ENCODE assay signal across 9 cellular contexts in genomic region chr6:31727034-31727716, GRCh38. TPM values are rescaled to one million over a fixed set of nuclear protein-coding genes. Genes with fewer than 3 reads are reported as not detected.
DNase-seq lines count a peak whose midpoint lies in the region; ATAC-seq and TF ChIP-seq lines count a peak whose summit lies in the region.
"Had no signal": no experiment of that assay in that cellular context is flagged by ENCODE, and none has a peak within 500 bp of the region (broad histone marks: within the 10 kb centered on the region; RNA-seq: fewer than 3 reads in every experiment).

No MANE protein-coding gene starts in this region.

- DNase-seq in activated naive CD4-positive, alpha-beta T cell treated with anti-CD3 and anti-CD28 coated beads for 36 hours: peak; percentile 57
- DNase-seq in activated naive CD4-positive, alpha-beta T cell treated with Interleukin-2 at 50 U/mL for 16 hours: no peak
- DNase-seq in OCI-LY7 (ENCODE audit: low spot score) (no peak), heart right ventricle (peak in 1 of 2 donors; percentile 34), tibial nerve (ENCODE audit: low spot score in 2 of 2) (no peak), WTC11 (ENCODE audit: low spot score) (no peak), GM13977 (ENCODE audit: low spot score) (no peak), NCI-H2107 treated with DMSO at 0.1 percent for 48 hours (lab: John Stamatoyannopoulos, UW; ENCODE audit: unreplicated experiment) (no peak)

- CTCF ChIA-PET in activated naive CD4-positive, alpha-beta T cell treated with anti-CD3 and anti-CD28 coated beads for 36 hours (lab: Charles Lee): interaction anchor here (0.6 to 3.4 kb wide), 7 partner anchors 10 to 196 kb away, joined by 3 to 22 read pairs (median 3); partner anchors contain the start of genes ABHD16A and CLIC1
- CTCF ChIA-PET in OCI-LY7 (lab: Charles Lee; ENCODE audit: unreplicated experiment) (interaction anchor here (1.0 kb wide), 1 partner anchor 105 kb away, joined by 3 read pairs; no protein-coding TSS in a partner anchor), WTC11 (lab: Charles Lee) (interaction anchor here (0.9 to 4.0 kb wide), 2 partner anchors 43 to 103 kb away, joined by 8 to 66 read pairs; no protein-coding TSS in a partner anchor)

- H3K4me2 ChIP-seq in OCI-LY7 (ENCODE audit: low read length): peak overlapping the region; percentile 51

- H3K27ac ChIP-seq in OCI-LY7 (ENCODE audit: low read depth, low read length, poor library complexity, severe bottlenecking) (peak overlapping the region; percentile 60), heart right ventricle (peak overlapping the region in 8 of 10 donors; percentile 31 to 97 (median 93)), tibial nerve (peak overlapping the region; percentile 92 to 100 (median 98))
- H3K27ac ChIP-seq: C4-2B had no signal

- TF ChIP-seq CTCF in OCI-LY7 (conservative IDR thresholded peaks at IDR 0.05; ENCODE audit: low read length) (no peak), heart right ventricle (IDR thresholded peaks at IDR 0.05) (no peak), tibial nerve (IDR thresholded peaks at IDR 0.05) (no peak), WTC11 (IDR thresholded peaks at IDR 0.05) (no peak), GM13977 (IDR thresholded peaks at IDR 0.05; ENCODE audit: extremely low read depth, insufficient read depth, missing control alignments) (no peak)

- no peak for TF ChIP-seq EP300 in tibial nerve (IDR thresholded peaks at IDR 0.05)

- POLR2A ChIA-PET in OCI-LY7 (lab: Charles Lee): interaction anchor here (0.5 to 1.5 kb wide), 8 partner anchors 9 to 177 kb away, joined by 3 to 13 read pairs (median 4); partner anchors contain the start of genes ABHD16A, CLIC1 and HSPA1B
- POLR2A ChIA-PET in WTC11 (lab: Charles Lee): interaction anchor here (0.6 to 3.6 kb wide), 2 partner anchors 12 to 13 kb away, joined by 4 to 32 read pairs; partner anchors contain the start of gene MSH5

- no peaks in the 10 kb centered on the region for H4K20me1 ChIP-seq in OCI-LY7 (ENCODE audit: insufficient read depth, low read length)

- in situ Hi-C loops in GM13977 (cut with MboI; ENCODE audit: low pct_unique_long_range_greater_than_20kb, low sequenced_read_pairs, unreplicated experiment): no loop called here

- peak overlapping the region; percentile 55 for H3K27ac Mint-ChIP-seq in activated naive CD4-positive, alpha-beta T cell treated with anti-CD3 and anti-CD28 coated beads for 36 hours
- no peak overlapping the region for H3K27ac Mint-ChIP-seq in WTC11

- intact Hi-C loops in activated naive CD4-positive, alpha-beta T cell treated with anti-CD3 and anti-CD28 coated beads for 36 hours (cut with micrococcal nuclease): no loop called here
- intact Hi-C loops in OCI-LY7 (cut with micrococcal nuclease; ENCODE audit: unreplicated experiment): loop anchor here (2.0 kb wide), 2 partner anchors 24 to 46 kb away; partner anchors contain the start of genes ABHD16A and LY6G5C
- intact Hi-C loops in heart right ventricle (cut with DNase I): loop anchor here in 6 of 10 donors (5.0 kb wide), 4 partner anchors 40 to 105 kb away; partner anchors contain the start of genes LY6G5C (in 1 of the 6) and VARS1 (in 1 of the 6)

- ATAC-seq in heart right ventricle (no peak), WTC11 (no peak)

- H3K36me3 Mint-ChIP-seq in activated naive CD4-positive, alpha-beta T cell treated with anti-CD3 and anti-CD28 coated beads for 36 hours (ENCODE audit: low read depth): peaks cover 9% of the 10 kb centered on the region
- peaks cover 21% of the 10 kb centered on the region for H3K36me3 Mint-ChIP-seq in WTC11

- no peaks in the 10 kb centered on the region for H3K27me3 ChIP-seq in heart right ventricle
- no peaks in the 10 kb centered on the region for H3K27me3 ChIP-seq in tibial nerve

- BruUV-seq in OCI-LY7 (replicated peaks; lab: Mats Ljungman, UMichigan): no TSS peak

- H3K79me2 ChIP-seq in OCI-LY7 (ENCODE audit: insufficient read depth, low read depth, low read length): no peaks in the 10 kb centered on the region

- TF ChIP-seq POLR2A in tibial nerve (IDR thresholded peaks at IDR 0.05): peak in 1 of 2 donors; percentile 20

- H3K9me3 ChIP-seq in OCI-LY7 (ENCODE audit: low read length): no peaks in the 10 kb centered on the region
- no peaks in the 10 kb centered on the region for H3K9me3 ChIP-seq in heart right ventricle
- no peaks in the 10 kb centered on the region for H3K9me3 ChIP-seq in tibial nerve

- 76 to 80% methylated on average over 7 of the region's 7 CpGs for WGBS in heart right ventricle, 2 donors
- WGBS in tibial nerve, 2 donors: 57 to 72% methylated on average over 7 of the region's 7 CpGs

- no peak overlapping the region for H3K4me3 ChIP-seq in OCI-LY7 (ENCODE audit: low read depth, low read length, poor library complexity, severe bottlenecking)
- peak overlapping the region in 2 of 10 donors; percentile 78 to 79 for H3K4me3 ChIP-seq in heart right ventricle
- H3K4me3 ChIP-seq in tibial nerve: no peak overlapping the region

- H3K36me3 ChIP-seq in OCI-LY7 (ENCODE audit: insufficient read depth, low read length) (peaks cover 44% of the 10 kb centered on the region), heart right ventricle (peaks cover 0 to 56% (median 26%) of the 10 kb centered on the region in 9 donors), tibial nerve (peaks cover 0 to 48% (median 0%) of the 10 kb centered on the region in 3 donors)

- no peaks in the 10 kb centered on the region for H3K9me3 Mint-ChIP-seq in activated naive CD4-positive, alpha-beta T cell treated with anti-CD3 and anti-CD28 coated beads for 36 hours
- H3K9me3 Mint-ChIP-seq in WTC11: no peaks in the 10 kb centered on the region

- H3K9me2 ChIP-seq in OCI-LY7 (ENCODE audit: insufficient read depth, low read length): no peaks in the 10 kb centered on the region

- peaks cover 46% of the 10 kb centered on the region for H3K4me1 Mint-ChIP-seq in activated naive CD4-positive, alpha-beta T cell treated with anti-CD3 and anti-CD28 coated beads for 36 hours (ENCODE audit: low read depth)
- H3K4me1 Mint-ChIP-seq in WTC11: peaks cover 16% of the 10 kb centered on the region

- H3K4me3 Mint-ChIP-seq in activated naive CD4-positive, alpha-beta T cell treated with anti-CD3 and anti-CD28 coated beads for 36 hours: no peak overlapping the region
- no peak overlapping the region for H3K4me3 Mint-ChIP-seq in WTC11

- H2AFZ ChIP-seq in OCI-LY7 (ENCODE audit: low read length): no peak overlapping the region

- H3K4me1 ChIP-seq in OCI-LY7 (ENCODE audit: insufficient read depth, low read length, poor library complexity, severe bottlenecking) (peaks cover 41% of the 10 kb centered on the region), heart right ventricle (peaks cover 10 to 59% (median 38%) of the 10 kb centered on the region in 9 donors), tibial nerve (peaks cover 0 to 43% (median 16%) of the 10 kb centered on the region in 4 donors)

- H3K27me3 Mint-ChIP-seq in activated naive CD4-positive, alpha-beta T cell treated with anti-CD3 and anti-CD28 coated beads for 36 hours (ENCODE audit: low read depth): no peaks in the 10 kb centered on the region
- H3K27me3 Mint-ChIP-seq in WTC11 (ENCODE audit: low read depth): no peaks in the 10 kb centered on the region

TF ChIP-seq in WTC11, 78 proteins besides CTCF, POLR2A, EP300 and RAD21 (continues in another document):
- TF ChIP-seq GTF2I (CRISPR knock-in tag; conservative IDR thresholded peaks at IDR 0.05) (no peak), MYBL2 (CRISPR knock-in tag; IDR thresholded peaks at IDR 0.05) (no peak), NFE2L1 (CRISPR knock-in tag; IDR thresholded peaks at IDR 0.05) (no peak)

RNA-seq across cellular contexts. Expression of gene DDAH2, which starts 1.9 kb away (rescaled TPM):
- 10 to 100 TPM in 1 of 2 experiments, 1 to 10 TPM in 1; 8.5 to 11.3 TPM for total RNA-seq in activated naive CD4-positive, alpha-beta T cell treated with anti-CD3 and anti-CD28 coated beads for 36 hours
- total RNA-seq in OCI-LY7 (2014; rRNA removed; shearing (Covaris generic)): 14.0 and 20.6 TPM in 2 replicates
- 20.4 and 26.4 TPM in 2 replicates for total RNA-seq in OCI-LY7 (2022)
- total RNA-seq in heart right ventricle: 10 to 100 TPM; 35.2 to 61.6 (median 51.5) TPM
- 100 to 1,000 TPM in 1 of 2 donors, 10 to 100 TPM in 1; 96.4 to 117 TPM for polyA plus RNA-seq in heart right ventricle
- total RNA-seq in tibial nerve: 100 to 1,000 TPM; 134 to 193 (median 166) TPM
- 62.2 to 67.3 TPM (median 65.8 TPM) in 3 replicates for total RNA-seq in WTC11 (2021)

RNA-seq across cellular contexts. Expression of gene MPIG6B, which starts 4.0 kb away (rescaled TPM):
- under 1 TPM in 1 of 2 experiments, not detected in 1; 0.49 TPM for total RNA-seq in activated naive CD4-positive, alpha-beta T cell treated with anti-CD3 and anti-CD28 coated beads for 36 hours
- not detected in 2 replicates for total RNA-seq in OCI-LY7 (2014; rRNA removed; shearing (Covaris generic))
- not detected in 2 replicates for total RNA-seq in OCI-LY7 (2022)
- total RNA-seq in heart right ventricle: under 1 TPM in 7 of 10 donors, not detected in 3; 0.11 to 0.97 (median 0.27) TPM
- polyA plus RNA-seq in heart right ventricle: under 1 TPM; 0.13 to 0.37 TPM
- not detected for total RNA-seq in tibial nerve
- 0.09 to 0.11 TPM (median 0.11 TPM) in 3 replicates for total RNA-seq in WTC11 (2021)

RNA-seq across cellular contexts. Expression of gene LY6G6C, which starts 5.6 kb away (rescaled TPM):
- total RNA-seq in activated naive CD4-positive, alpha-beta T cell treated with anti-CD3 and anti-CD28 coated beads for 36 hours: not detected
- not detected in 2 replicates for total RNA-seq in OCI-LY7 (2014; rRNA removed; shearing (Covaris generic))
- total RNA-seq in OCI-LY7 (2022) (not detected in 2 replicates), heart right ventricle (not detected), tibial nerve (not detected), WTC11 (2021) (0.21 to 0.35 TPM in 2 of 3 replicates, not detected in the other)
- not detected for polyA plus RNA-seq in heart right ventricle

RNA-seq across cellular contexts. Expression of gene CLIC1, which starts 9.2 kb away (rescaled TPM):
- total RNA-seq in activated naive CD4-positive, alpha-beta T cell treated with anti-CD3 and anti-CD28 coated beads for 36 hours: 100 to 1,000 TPM; 348 to 353 TPM
- 376 and 413 TPM in 2 replicates for total RNA-seq in OCI-LY7 (2014; rRNA removed; shearing (Covaris generic))
- total RNA-seq in OCI-LY7 (2022): 314 and 318 TPM in 2 replicates
- 100 to 1,000 TPM in 2 of 10 donors, 10 to 100 TPM in 8; 64.5 to 219 (median 87.9) TPM for total RNA-seq in heart right ventricle
- 100 to 1,000 TPM in 1 of 2 donors, 10 to 100 TPM in 1; 51.1 to 400 TPM for polyA plus RNA-seq in heart right ventricle
- total RNA-seq in tibial nerve: 100 to 1,000 TPM; 216 to 341 (median 246) TPM
- total RNA-seq in WTC11 (2021): 229 to 244 TPM (median 230 TPM) in 3 replicates

RNA-seq across cellular contexts. Expression of gene LY6G6D, which starts 12.0 kb away (rescaled TPM):
- not detected for total RNA-seq in activated naive CD4-positive, alpha-beta T cell treated with anti-CD3 and anti-CD28 coated beads for 36 hours
- not detected in 2 replicates for total RNA-seq in OCI-LY7 (2014; rRNA removed; shearing (Covaris generic))
- total RNA-seq in OCI-LY7 (2022) (not detected in 2 replicates), heart right ventricle (not detected), tibial nerve (not detected), WTC11 (2021) (not detected in 3 replicates)
- not detected for polyA plus RNA-seq in heart right ventricle
